14 cellular contexts compared by ENCODE assay signal in the genomic region with DNA sequence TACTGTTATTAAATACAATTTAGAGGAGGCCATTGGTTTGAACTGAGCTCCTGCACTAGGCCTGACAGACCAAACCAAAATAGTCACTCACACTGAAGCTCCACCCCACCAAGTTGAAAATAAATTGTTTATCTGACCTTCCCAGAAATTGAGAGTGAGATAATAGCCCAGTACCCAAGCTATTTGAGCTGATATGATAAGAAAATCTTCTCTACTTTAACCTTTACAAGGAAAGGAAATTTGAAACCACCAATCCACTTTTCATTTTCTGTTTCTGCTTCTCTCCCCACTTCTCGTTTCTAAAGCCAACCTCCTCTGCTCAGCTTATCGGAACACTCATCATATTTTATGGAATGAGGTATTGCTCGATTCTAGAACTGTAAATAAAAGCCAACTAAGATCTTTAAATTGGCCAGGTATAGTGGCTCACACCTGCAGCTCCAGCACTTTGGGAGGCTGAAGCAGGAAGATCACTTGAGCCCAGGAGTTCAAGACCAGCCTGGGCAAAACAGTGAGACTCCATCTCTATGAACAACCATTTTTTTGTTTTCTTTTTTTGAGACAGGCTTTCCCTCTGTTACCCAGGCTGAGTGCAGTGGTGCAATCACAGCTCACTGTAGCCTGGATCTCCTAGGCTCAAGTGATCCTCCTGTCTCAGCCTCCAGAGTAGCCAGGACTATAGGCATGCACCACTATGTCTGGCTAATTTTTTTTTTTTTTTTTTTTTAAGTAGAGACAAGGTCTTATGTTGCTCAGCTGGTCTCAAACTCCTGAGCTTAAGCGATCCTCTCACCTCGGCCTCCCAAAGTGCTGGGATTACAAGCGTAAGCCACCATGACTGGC. TPM values are rescaled to one million over a fixed set of nuclear protein-coding genes. Genes with fewer than 3 reads are reported as not detected.
DNase-seq lines count a peak whose midpoint lies in the region; ATAC-seq and TF ChIP-seq lines count a peak whose summit lies in the region.
"Had no signal": no experiment of that assay in that cellular context is flagged by ENCODE, and none has a peak within 500 bp of the region (broad histone marks: within the 10 kb centered on the region; RNA-seq: fewer than 3 reads in every experiment).

No MANE protein-coding gene starts in this region.

- H3K9me3 ChIP-seq in IMR-90 (ENCODE audit: control insufficient read depth, insufficient read depth, low read length), result no peaks in the 10 kb centered on the region
- no peaks in the 10 kb centered on the region for H3K9me3 ChIP-seq in neural progenitor cell (ENCODE audit: low read depth)
- H3K9me3 ChIP-seq: tibial artery had no signal

- H2BK15ac ChIP-seq in IMR-90 (ENCODE audit: low read depth, low read length), result no peak overlapping the region

- no peak overlapping the region for H2AK9ac ChIP-seq in IMR-90 (replicated peaks; ENCODE audit: low read depth, low read length, poor library complexity)

- H3K27ac ChIP-seq in IMR-90 (ENCODE audit: insufficient read depth, low read length) (no peak overlapping the region), neural progenitor cell (no peak overlapping the region)
- H3K27ac ChIP-seq: epithelial cell of prostate, tibial artery, WERI-Rb-1 had no signal

- H3K36me3 ChIP-seq in IMR-90 (ENCODE audit: control insufficient read depth, insufficient read depth, low read length), result no peaks in the 10 kb centered on the region
- no peaks in the 10 kb centered on the region for H3K36me3 ChIP-seq in neural progenitor cell
- H3K36me3 ChIP-seq: tibial artery, WERI-Rb-1 had no signal

- no CpG with 5 or more reads among the region's 6 CpGs for WGBS in IMR-90 (ENCODE audit: extremely low coverage in 2 of 2, insufficient read length in 1 of 2), 2 experiments

- BruUV-seq in IMR-90 (replicated peaks; lab: Mats Ljungman, UMichigan), result no TSS peak

- H3K4me1 Mint-ChIP-seq in activated CD4-positive, alpha-beta memory T cell treated with anti-CD3 and anti-CD28 coated beads, Interleukin-2, amount 10 ng/mL, durations not matched to agents 7 days and 5 days, result peaks cover 85% of the 10 kb centered on the region
- H3K4me1 Mint-ChIP-seq in naive B cell (peaks cover 6 to 20% (median 15%) of the 10 kb centered on the region in 3 donors), neural progenitor cell (peaks cover 5% of the 10 kb centered on the region)
- H3K4me1 Mint-ChIP-seq: nephron had no signal

- in situ Hi-C loops in IMR-90 (cut with MboI; ENCODE audit: low sequenced_read_pairs), result no loop called here

- H4K8ac ChIP-seq in IMR-90 (ENCODE audit: low read depth in 2 of 2, low read length in 2 of 2), result no peak overlapping the region

- TF ChIP-seq POLR2A in IMR-90 (IDR thresholded peaks at IDR 0.05; ENCODE audit: low read depth, low read length), result no peak

- H3K36me3 Mint-ChIP-seq in activated CD4-positive, alpha-beta memory T cell treated with anti-CD3 and anti-CD28 coated beads, Interleukin-2, amount 10 ng/mL, durations not matched to agents 7 days and 5 days (ENCODE audit: low read depth), result peaks cover 26% of the 10 kb centered on the region
- H3K36me3 Mint-ChIP-seq in naive B cell, result peaks cover 0 to 10% of the 10 kb centered on the region in 2 donors
- no peaks in the 10 kb centered on the region for H3K36me3 Mint-ChIP-seq in neural progenitor cell

- intact Hi-C loops in IMR-90 (cut with micrococcal nuclease), result no loop called here

- no peak overlapping the region for H3K4ac ChIP-seq in IMR-90 (ENCODE audit: low read depth, low read length)

- H2BK20ac ChIP-seq in IMR-90 (ENCODE audit: low read depth, low read length), result no peak overlapping the region

- TF ChIP-seq CTCF in IMR-90 (conservative IDR thresholded peaks at IDR 0.05; ENCODE audit: low read depth, low read length) (no peak), neural progenitor cell (IDR thresholded peaks at IDR 0.05) (no peak)

- no peaks in the 10 kb centered on the region for H4K20me1 ChIP-seq in IMR-90 (ENCODE audit: insufficient read depth, low read length)
- no peaks in the 10 kb centered on the region for H4K20me1 ChIP-seq in neural progenitor cell (ENCODE audit: low read depth)

- no peak overlapping the region for H4K91ac ChIP-seq in IMR-90 (ENCODE audit: insufficient read depth, low read depth, low read length)

- H4K5ac ChIP-seq in IMR-90 (ENCODE audit: low read depth, low read length), result no peak overlapping the region

- H3K23ac ChIP-seq in IMR-90 (ENCODE audit: low read depth, low read length), result no peak overlapping the region

- H3K27ac Mint-ChIP-seq in activated CD4-positive, alpha-beta memory T cell treated with anti-CD3 and anti-CD28 coated beads, Interleukin-2, amount 10 ng/mL, durations not matched to agents 7 days and 5 days, result peak overlapping the region; percentile 95
- H3K27ac Mint-ChIP-seq in naive B cell, result peak overlapping the region in 4 of 6 donors; percentile 18 to 73 (median 48)
- H3K27ac Mint-ChIP-seq in neural progenitor cell, result no peak overlapping the region
- H3K27ac Mint-ChIP-seq: nephron had no signal

- peak overlapping the region; percentile 39 for H3K4me3 Mint-ChIP-seq in activated CD4-positive, alpha-beta memory T cell treated with anti-CD3 and anti-CD28 coated beads, Interleukin-2, amount 10 ng/mL, durations not matched to agents 7 days and 5 days
- H3K4me3 Mint-ChIP-seq in naive B cell, result peak overlapping the region in 4 of 8 donors; percentile 12 to 63 (median 53)
- H3K4me3 Mint-ChIP-seq in neural progenitor cell, result no peak overlapping the region
- H3K4me3 Mint-ChIP-seq: nephron had no signal

- no peaks in the 10 kb centered on the region for H3K27me3 Mint-ChIP-seq in activated CD4-positive, alpha-beta memory T cell treated with anti-CD3 and anti-CD28 coated beads, Interleukin-2, amount 10 ng/mL, durations not matched to agents 7 days and 5 days
- peaks cover 0 to 15% (median 3%) of the 10 kb centered on the region in 3 donors for H3K27me3 Mint-ChIP-seq in naive B cell
- peaks cover 4% of the 10 kb centered on the region for H3K27me3 Mint-ChIP-seq in neural progenitor cell (ENCODE audit: insufficient read depth, low read depth)

- no peak overlapping the region for H2BK5ac ChIP-seq in IMR-90 (ENCODE audit: low read depth, low read length, poor library complexity, severe bottlenecking)

- no peak overlapping the region for H2AK5ac ChIP-seq in IMR-90 (ENCODE audit: low read depth, low read length)

- peak; percentile 17 for DNase-seq in activated CD4-positive, alpha-beta T cell treated with anti-CD3 and anti-CD28 coated beads for 48 hours
- no peak for DNase-seq in activated CD4-positive, alpha-beta T cell treated with anti-CD3 and anti-CD28 coated beads, Interleukin-2, amount 50 U/mL, for 1 hour
- DNase-seq in IMR-90 (no peak), naive B cell (no peak), NCI-H510A (lab: John Stamatoyannopoulos, UW) (no peak), neural progenitor cell (ENCODE audit: low spot score) (no peak)
- DNase-seq in activated CD4-positive, alpha-beta memory T cell treated with anti-CD3 and anti-CD28 coated beads, Interleukin-2, amount 10 ng/mL, durations not matched to agents 7 days and 5 days, result no peak
- no peak for DNase-seq in stimulated activated naive CD4-positive, alpha-beta T cell (lab: John Stamatoyannopoulos, UW)
- DNase-seq: HCEC 1CT, NCI-H1105, tibial artery, WERI-Rb-1 had no signal

- no peak overlapping the region for H2BK120ac ChIP-seq in IMR-90 (ENCODE audit: low read depth, low read length)

- H3K27me3 ChIP-seq in IMR-90 (ENCODE audit: control insufficient read depth, insufficient read depth, low read length) (peaks cover 2% of the 10 kb centered on the region), neural progenitor cell (no peaks in the 10 kb centered on the region)
- H3K27me3 ChIP-seq: tibial artery had no signal

- POLR2A ChIA-PET in IMR-90 (lab: Charles Lee; ENCODE audit: unreplicated experiment), result no interaction called here
- POLR2A ChIA-PET in activated CD4-positive, alpha-beta memory T cell treated with anti-CD3 and anti-CD28 coated beads, Interleukin-2, amount 10 ng/mL, durations not matched to agents 7 days and 5 days (lab: Charles Lee), result interaction anchor here (0.7 to 6.6 kb wide), 19 partner anchors 9 to 98 kb away, joined by 3 to 268 read pairs (median 10); partner anchors contain the start of genes GALM, HNRNPLL and SRSF7

- H3K9me3 Mint-ChIP-seq in activated CD4-positive, alpha-beta memory T cell treated with anti-CD3 and anti-CD28 coated beads, Interleukin-2, amount 10 ng/mL, durations not matched to agents 7 days and 5 days, result peaks cover 19% of the 10 kb centered on the region
- H3K9me3 Mint-ChIP-seq in naive B cell (peaks cover 0 to 6% (median 0%) of the 10 kb centered on the region in 7 donors), neural progenitor cell (no peaks in the 10 kb centered on the region)

- no peak overlapping the region for H3K9ac ChIP-seq in IMR-90 (ENCODE audit: low read depth, low read length)
- no peak overlapping the region for H3K9ac ChIP-seq in neural progenitor cell

- H2AFZ ChIP-seq in IMR-90 (replicated peaks; ENCODE audit: low read length, poor library complexity), result no peak overlapping the region
- H2AFZ ChIP-seq in neural progenitor cell (replicated peaks), result no peak overlapping the region

- no peak overlapping the region for H3K18ac ChIP-seq in IMR-90 (ENCODE audit: low read depth, low read length)

- ATAC-seq in IMR-90 (ENCODE audit: low read depth) (peak; percentile 53), naive B cell (ENCODE audit: low read depth in 2 of 2) (peak in 1 of 2 donors; percentile 51)

- TF ChIP-seq RAD21 in IMR-90 (IDR thresholded peaks at IDR 0.05; ENCODE audit: low read length), result no peak

- H3K4me1 ChIP-seq in IMR-90 (ENCODE audit: control insufficient read depth, insufficient read depth, low read length) (no peaks in the 10 kb centered on the region; the same call in 1 of the 2 replicates), neural progenitor cell (no peaks in the 10 kb centered on the region)
- H3K4me1 ChIP-seq: tibial artery had no signal

- H3K4me2 ChIP-seq in IMR-90 (ENCODE audit: low read depth, low read length) (no peak overlapping the region), neural progenitor cell (no peak overlapping the region)

- no peaks in the 10 kb centered on the region for H3K79me1 ChIP-seq in IMR-90 (ENCODE audit: low read depth in 1 of 2, low read length in 2 of 2)

- H3K56ac ChIP-seq in IMR-90 (ENCODE audit: extremely low read depth, insufficient read depth, low read length), result no peak overlapping the region

- H3K79me2 ChIP-seq in neural progenitor cell (ENCODE audit: low read depth), result no peaks in the 10 kb centered on the region

- H3K4me3 ChIP-seq in IMR-90 (ENCODE audit: insufficient read depth, low read depth, low read length) (no peak overlapping the region), neural progenitor cell (no peak overlapping the region)
- H3K4me3 ChIP-seq: tibial artery had no signal

- H3K14ac ChIP-seq in IMR-90 (replicated peaks; ENCODE audit: low read depth, low read length), result no peak overlapping the region

- dilution Hi-C loops in IMR-90 (cut with HindIII; ENCODE audit: low sequenced_read_pairs, unreplicated experiment), result no loop called here

- H3K9me1 ChIP-seq in IMR-90 (ENCODE audit: insufficient read depth, low read length), result no peaks in the 10 kb centered on the region; the same call in 1 of the 2 replicates

- CTCF ChIA-PET in IMR-90 (lab: Yijun Ruan, JAX), result no interaction called here
- CTCF ChIA-PET in activated CD4-positive, alpha-beta memory T cell treated with anti-CD3 and anti-CD28 coated beads, Interleukin-2, amount 10 ng/mL, durations not matched to agents 7 days and 5 days (lab: Charles Lee), result interaction anchor here (0.7 to 4.3 kb wide), 14 partner anchors 11 to 145 kb away, joined by 3 to 46 read pairs (median 5); partner anchors contain the start of genes GALM and HNRNPLL

- H3F3A ChIP-seq in neural progenitor cell (ENCODE audit: low read depth), result no peaks in the 10 kb centered on the region

RNA-seq across cellular contexts. Expression of gene GALM, which starts 13.3 kb away (rescaled TPM):
- total RNA-seq in IMR-90 (2012; rRNA removed), result 16.4 and 24.2 TPM in 2 replicates
- 11.8 and 12.1 TPM in 2 replicates for polyA plus RNA-seq in IMR-90 (2012; rRNA removed)
- polyA plus RNA-seq in IMR-90 (2012; cell fraction: cytosol; rRNA removed), result 14.7 and 16.4 TPM in 2 replicates
- polyA plus RNA-seq in IMR-90 (2012; cell fraction: nucleus; rRNA removed; ENCODE audit: low replicate concordance), result 7.5 and 8.4 TPM in 2 replicates
- 10 to 100 TPM; 94.7 to 97.4 TPM for total RNA-seq in activated CD4-positive, alpha-beta memory T cell treated with anti-CD3 and anti-CD28 coated beads, Interleukin-2, amount 10 ng/mL, durations not matched to agents 7 days and 5 days
- 10 to 100 TPM in 4 of 6 donors, 1 to 10 TPM in 2; 7.4 to 12.1 (median 10.5) TPM for polyA plus RNA-seq in naive B cell (ENCODE audit: low read depth in 6 of 6)
- total RNA-seq in neural progenitor cell (ENCODE audit: low replicate concordance), result 7.1 and 8.3 TPM in 2 replicates

RNA-seq across cellular contexts. Expression of gene HNRNPLL, which starts 49.9 kb away (rescaled TPM):
- 49.2 and 53.1 TPM in 2 replicates for total RNA-seq in IMR-90 (2012; rRNA removed)
- 20.2 and 23.7 TPM in 2 replicates for polyA plus RNA-seq in IMR-90 (2012; rRNA removed)
- 9.2 and 12.6 TPM in 2 replicates for polyA plus RNA-seq in IMR-90 (2012; cell fraction: cytosol; rRNA removed)
- 7.9 and 36.5 TPM in 2 replicates for polyA plus RNA-seq in IMR-90 (2012; cell fraction: nucleus; rRNA removed; ENCODE audit: low replicate concordance)
- total RNA-seq in activated CD4-positive, alpha-beta memory T cell treated with anti-CD3 and anti-CD28 coated beads, Interleukin-2, amount 10 ng/mL, durations not matched to agents 7 days and 5 days, result 100 to 1,000 TPM; 104 to 119 TPM
- polyA plus RNA-seq in naive B cell (ENCODE audit: low read depth in 6 of 6), result 10 to 100 TPM in 3 of 6 donors, 1 to 10 TPM in 3; 3.6 to 13.4 (median 8.9) TPM
- 82.3 and 109 TPM in 2 replicates for total RNA-seq in neural progenitor cell (ENCODE audit: low replicate concordance)
